Comparison of ENCODE assay signal across 16 cellular contexts in genomic region chr1:242886137-242886536, GRCh38.
DNase-seq lines count a peak whose midpoint lies in the region; ATAC-seq and TF ChIP-seq lines count a peak whose summit lies in the region.
"Had no signal": no experiment of that assay in that cellular context is flagged by ENCODE, and none has a peak within 500 bp of the region (broad histone marks: within the 10 kb centered on the region; RNA-seq: fewer than 3 reads in every experiment).

No MANE protein-coding gene starts in this region.

- H3K27me3 ChIP-seq in upper lobe of right lung (peaks cover 9% of the 10 kb centered on the region), ovary (no peaks in the 10 kb centered on the region)

- H3K4me3 ChIP-seq in upper lobe of right lung (no peak overlapping the region), ovary (no peak overlapping the region)
- H3K4me3 ChIP-seq: HAP-1, SK-N-MC, skin epidermis had no signal

- H3K36me3 ChIP-seq in upper lobe of right lung: no peaks in the 10 kb centered on the region
- no peaks in the 10 kb centered on the region for H3K36me3 ChIP-seq in ovary
- H3K36me3 ChIP-seq: HAP-1 had no signal

- no peaks in the 10 kb centered on the region for H3K9me3 ChIP-seq in upper lobe of right lung
- H3K9me3 ChIP-seq in ovary: no peaks in the 10 kb centered on the region
- H3K9me3 ChIP-seq: Caco-2, HAP-1 had no signal

- intact Hi-C loops in upper lobe of right lung (cut with DNase I): no loop called here
- intact Hi-C loops in ovary (cut with DNase I): no loop called here

- H3K27ac ChIP-seq in upper lobe of right lung (no peak overlapping the region), ovary (no peak overlapping the region)
- H3K27ac ChIP-seq: SK-N-MC, skin epidermis had no signal

- no peak for TF ChIP-seq POLR2A in ovary (IDR thresholded peaks at IDR 0.05)

- no peak for TF ChIP-seq EP300 in ovary (IDR thresholded peaks at IDR 0.05)

- H3K4me1 ChIP-seq in upper lobe of right lung (no peaks in the 10 kb centered on the region), ovary (ENCODE audit: insufficient read depth) (no peaks in the 10 kb centered on the region)
- H3K4me1 ChIP-seq: Caco-2, HAP-1 had no signal

- DNase-seq in upper lobe of right lung (no peak), NOMO-1 (lab: John Stamatoyannopoulos, UW; ENCODE audit: unreplicated experiment in 2 of 2) (no peak), kidney glomerular epithelial cell (lab: John Stamatoyannopoulos, UW) (no peak), ovary (no peak)
- no peak for DNase-seq in activated CD4-positive, alpha-beta T cell treated with anti-CD3 and anti-CD28 coated beads, Interleukin-2, amount 50 U/mL, for 48 hours
- DNase-seq: activated B cell treated with CpG ODN at 0.5 μM for 24 hours; activated T-cell treated with anti-CD3 and anti-CD28 coated beads, Interleukin-2, amount 50 U/mL, for 72 hours; Caco-2; IMR-90; NCI-H774 had no signal

- WGBS in ovary, 3 donors: 23 to 34% (median 23%) methylated on average over 2 of the region's 2 CpGs

- TF ChIP-seq CTCF in upper lobe of right lung (IDR thresholded peaks at IDR 0.05) (no peak), ovary (IDR thresholded peaks at IDR 0.05) (no peak)

- ATAC-seq in GM19328 (IDR thresholded peaks at IDR 0.05; ENCODE audit: unreplicated experiment) (peak; percentile 63), HG02642 (IDR thresholded peaks at IDR 0.05; ENCODE audit: poor library complexity, unreplicated experiment) (peak; percentile 86), HG03442 (IDR thresholded peaks at IDR 0.05; ENCODE audit: unreplicated experiment) (peak; percentile 56), upper lobe of right lung (peak; percentile 49)
- ATAC-seq: activated T-cell treated with anti-CD3 and anti-CD28 coated beads, Interleukin-2, amount 50 U/mL, for 72 hours had no signal
